18 cellular contexts compared by ENCODE assay signal in the genomic region with DNA sequence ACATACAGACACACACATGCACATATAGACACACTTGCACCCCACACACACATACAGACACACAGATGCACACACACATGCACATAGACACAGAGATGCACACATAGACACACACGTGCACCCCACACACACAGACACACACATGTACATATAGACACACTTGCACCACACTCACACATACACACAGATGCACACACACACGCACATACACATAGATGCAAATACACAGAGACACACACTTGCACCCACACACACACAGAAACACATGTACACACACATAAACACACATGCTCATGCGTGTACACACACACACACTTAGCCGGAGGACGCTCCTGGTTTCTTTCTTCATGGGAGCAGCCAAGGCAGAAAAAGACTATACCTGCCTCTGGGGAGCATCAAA. TPM values are rescaled to one million over a fixed set of nuclear protein-coding genes. Genes with fewer than 3 reads are reported as not detected.
"Had no signal": no experiment of that assay in that cellular context is flagged by ENCODE, and none has a peak within 500 bp of the region (broad histone marks: within the 10 kb centered on the region; RNA-seq: fewer than 3 reads in every experiment).

No MANE protein-coding gene starts in this region.

- H3K27ac ChIP-seq: foreskin keratinocyte, prostate gland, SJSA1 had no signal

- H3K4me3 ChIP-seq: heart left ventricle, mucosa of descending colon, prostate gland, SJSA1, stomach, uterus had no signal

- DNase-seq: activated naive CD4-positive, alpha-beta T cell treated with anti-CD3 and anti-CD28 coated beads, Interleukin-2, amount 10 ng/mL, durations not matched to agents 7 days and 5 days; activated T-cell treated with anti-CD3 and anti-CD28 coated beads for 4 hours; foreskin keratinocyte; heart left ventricle; mammary epithelial cell; mucosa of descending colon; naive thymus-derived CD8-positive, alpha-beta T cell; stimulated activated CD4-positive, alpha-beta T cell treated with anti-CD3 and anti-CD28 coated beads, Interleukin-2, amount 100 ng/mL, for 24 hours; stomach; T-helper 2 cell; uterus had no signal

- H3K9me3 ChIP-seq: heart left ventricle, mucosa of descending colon, prostate gland, stomach, uterus had no signal

- H3K27me3 ChIP-seq: foreskin keratinocyte, heart left ventricle, SJSA1, uterus had no signal

- H3K4me1 ChIP-seq: prostate gland had no signal

- FAIRE-seq: colon, TTC549 had no signal

- H3K36me3 ChIP-seq: prostate gland, uterus had no signal

- ATAC-seq: foreskin keratinocyte; heart left ventricle; mucosa of descending colon; naive thymus-derived CD8-positive, alpha-beta T cell; sciatic nerve had no signal

RNA-seq across cellular contexts. Expression of a gene that starts 10.0 kb away (rescaled TPM):
- total RNA-seq: activated CD8-positive, alpha-beta memory T cell treated with anti-CD3 and anti-CD28 coated beads for 36 hours; activated T-helper 2 cell treated with anti-CD3 and anti-CD28 coated beads, Interferon-gamma antibody, Interleukin-2, Interleukin-4, amounts not matched to agents 10 μg/mL and 5 μg/mL and 100 μg/mL, durations not matched to agents 14 hours and 24 hours and 36 hours; naive thymus-derived CD8-positive, alpha-beta T cell had no signal
- polyA plus RNA-seq: naive thymus-derived CD8-positive, alpha-beta T cell had no signal

RNA-seq across cellular contexts. Expression of a gene that starts 10.1 kb away (rescaled TPM):
- total RNA-seq: activated CD8-positive, alpha-beta memory T cell treated with anti-CD3 and anti-CD28 coated beads for 36 hours; activated T-helper 2 cell treated with anti-CD3 and anti-CD28 coated beads, Interferon-gamma antibody, Interleukin-2, Interleukin-4, amounts not matched to agents 10 μg/mL and 5 μg/mL and 100 μg/mL, durations not matched to agents 14 hours and 24 hours and 36 hours; naive thymus-derived CD8-positive, alpha-beta T cell had no signal
- polyA plus RNA-seq: naive thymus-derived CD8-positive, alpha-beta T cell had no signal
